Comparison of ENCODE assay signal across 16 cellular contexts in genomic region chr5:143030349-143030748, GRCh38.
DNase-seq lines count a peak whose midpoint lies in the region; ATAC-seq and FAIRE-seq lines count a peak whose summit lies in the region.
"Had no signal": no experiment of that assay in that cellular context is flagged by ENCODE, and none has a peak within 500 bp of the region (broad histone marks: within the 10 kb centered on the region; RNA-seq: fewer than 3 reads in every experiment).

No MANE protein-coding gene starts in this region.

- no peaks in the 10 kb centered on the region for H3K9me3 Mint-ChIP-seq in activated CD4-positive, alpha-beta memory T cell treated with anti-CD3 and anti-CD28 coated beads for 36 hours
- H3K9me3 Mint-ChIP-seq in activated CD4-positive, alpha-beta memory T cell treated with anti-CD3 and anti-CD28 coated beads, Interleukin-2, amount 10 ng/mL, durations not matched to agents 7 days and 5 days, result no peaks in the 10 kb centered on the region
- H3K9me3 Mint-ChIP-seq in activated CD4-positive, alpha-beta T cell treated with anti-CD3 and anti-CD28 coated beads, Interleukin-2, amount 10 ng/mL, durations not matched to agents 24 days and 14 days, result no peaks in the 10 kb centered on the region
- H3K9me3 Mint-ChIP-seq in naive thymus-derived CD4-positive, alpha-beta T cell, result no peaks in the 10 kb centered on the region

- peak; percentile 64 for FAIRE-seq in GM19239 (lab: Jason Lieb, UNC)

- no peaks in the 10 kb centered on the region for H3K27me3 Mint-ChIP-seq in activated CD4-positive, alpha-beta memory T cell treated with anti-CD3 and anti-CD28 coated beads for 36 hours
- peaks cover 16% of the 10 kb centered on the region for H3K27me3 Mint-ChIP-seq in activated CD4-positive, alpha-beta memory T cell treated with anti-CD3 and anti-CD28 coated beads, Interleukin-2, amount 10 ng/mL, durations not matched to agents 7 days and 5 days
- H3K27me3 Mint-ChIP-seq in activated CD4-positive, alpha-beta T cell treated with anti-CD3 and anti-CD28 coated beads, Interleukin-2, amount 10 ng/mL, durations not matched to agents 24 days and 14 days, result no peaks in the 10 kb centered on the region
- H3K27me3 Mint-ChIP-seq in naive thymus-derived CD4-positive, alpha-beta T cell, result no peaks in the 10 kb centered on the region

- H3K4me1 ChIP-seq in naive thymus-derived CD4-positive, alpha-beta T cell (ENCODE audit: control insufficient read depth in 2 of 2, insufficient read depth in 2 of 2, low read length in 2 of 2), result peaks cover 17 to 24% of the 10 kb centered on the region in 2 donors

- DNase-seq in activated CD4-positive, alpha-beta memory T cell treated with anti-CD3 and anti-CD28 coated beads for 36 hours, result peak; percentile 38
- DNase-seq in activated CD4-positive, alpha-beta memory T cell treated with anti-CD3 and anti-CD28 coated beads, Interleukin-2, amount 10 ng/mL, durations not matched to agents 7 days and 5 days, result no peak
- DNase-seq in GM19239 (ENCODE audit: insufficient read length, low spot score) (no peak), NCI-H2081 treated with DMSO at 0.1 percent for 48 hours (lab: John Stamatoyannopoulos, UW) (no peak)
- no peak for DNase-seq in activated CD4-positive, alpha-beta T cell treated with anti-CD3 and anti-CD28 coated beads, Interleukin-2, amount 10 ng/mL, durations not matched to agents 24 days and 14 days
- DNase-seq in naive thymus-derived CD4-positive, alpha-beta T cell, result peak in 6 of 9 donors; percentile 11 to 44 (median 31)
- DNase-seq: brain microvascular endothelial cell, gastrocnemius medialis, NCI-H2029 treated with DMSO at 0.1 percent for 48 hours, NCI-H526 treated with DMSO at 0.1 percent for 48 hours, ovary, T-helper 9 cell had no signal

- H3K27ac ChIP-seq in naive thymus-derived CD4-positive, alpha-beta T cell (ENCODE audit: low read depth, low read length), result no peak overlapping the region
- H3K27ac ChIP-seq: brain microvascular endothelial cell, gastrocnemius medialis, ovary had no signal

- H3K36me3 ChIP-seq in naive thymus-derived CD4-positive, alpha-beta T cell (ENCODE audit: control insufficient read depth in 2 of 3, insufficient read depth in 3 of 3, low read length in 3 of 3), result no peaks in the 10 kb centered on the region
- H3K36me3 ChIP-seq: brain microvascular endothelial cell, gastrocnemius medialis, ovary had no signal

- POLR2A ChIA-PET in activated CD4-positive, alpha-beta memory T cell treated with anti-CD3 and anti-CD28 coated beads for 36 hours (lab: Charles Lee), result no interaction called here
- POLR2A ChIA-PET in activated CD4-positive, alpha-beta memory T cell treated with anti-CD3 and anti-CD28 coated beads, Interleukin-2, amount 10 ng/mL, durations not matched to agents 7 days and 5 days (lab: Charles Lee), result no interaction called here
- POLR2A ChIA-PET in naive thymus-derived CD4-positive, alpha-beta T cell (lab: Charles Lee), result interaction anchor here (0.6 kb wide), 1 partner anchor 256 kb away, joined by 5 read pairs; no protein-coding TSS in a partner anchor

- no peaks in the 10 kb centered on the region for H3K27me3 ChIP-seq in naive thymus-derived CD4-positive, alpha-beta T cell (ENCODE audit: control insufficient read depth in 2 of 2, insufficient read depth in 2 of 2, low read length in 2 of 2)
- H3K27me3 ChIP-seq: brain microvascular endothelial cell, gastrocnemius medialis, ovary had no signal

- H3K36me3 Mint-ChIP-seq in activated CD4-positive, alpha-beta memory T cell treated with anti-CD3 and anti-CD28 coated beads for 36 hours, result no peaks in the 10 kb centered on the region
- H3K36me3 Mint-ChIP-seq in activated CD4-positive, alpha-beta memory T cell treated with anti-CD3 and anti-CD28 coated beads, Interleukin-2, amount 10 ng/mL, durations not matched to agents 7 days and 5 days (ENCODE audit: low read depth), result peaks cover 13% of the 10 kb centered on the region
- peaks cover 7% of the 10 kb centered on the region for H3K36me3 Mint-ChIP-seq in activated CD4-positive, alpha-beta T cell treated with anti-CD3 and anti-CD28 coated beads, Interleukin-2, amount 10 ng/mL, durations not matched to agents 24 days and 14 days (ENCODE audit: low read depth)
- H3K36me3 Mint-ChIP-seq in naive thymus-derived CD4-positive, alpha-beta T cell, result peaks cover 0 to 29% (median 22%) of the 10 kb centered on the region in 5 donors

- H3K9me3 ChIP-seq in naive thymus-derived CD4-positive, alpha-beta T cell (ENCODE audit: control insufficient read depth in 2 of 3, low read length in 3 of 3), result no peaks in the 10 kb centered on the region
- H3K9me3 ChIP-seq: gastrocnemius medialis, ovary had no signal

- intact Hi-C loops in activated CD4-positive, alpha-beta memory T cell treated with anti-CD3 and anti-CD28 coated beads for 36 hours (cut with micrococcal nuclease), result loop anchor here (1.0 to 5.0 kb wide), 3 partner anchors 10 to 152 kb away; no protein-coding TSS in a partner anchor
- intact Hi-C loops in activated CD4-positive, alpha-beta T cell treated with anti-CD3 and anti-CD28 coated beads, Interleukin-2, amount 10 ng/mL, durations not matched to agents 24 days and 14 days (cut with micrococcal nuclease), result no loop called here
- intact Hi-C loops in naive thymus-derived CD4-positive, alpha-beta T cell (cut with micrococcal nuclease), result loop anchor here in 1 of 2 donors (1.0 kb wide), 2 partner anchors 374 to 795 kb away; no protein-coding TSS in a partner anchor

- CTCF ChIA-PET in activated CD4-positive, alpha-beta memory T cell treated with anti-CD3 and anti-CD28 coated beads for 36 hours (lab: Charles Lee), result interaction anchor here (0.6 to 1.1 kb wide), 2 partner anchors 22 to 374 kb away, joined by 3 read pairs; partner anchors contain the start of gene NR3C1
- CTCF ChIA-PET in activated CD4-positive, alpha-beta memory T cell treated with anti-CD3 and anti-CD28 coated beads, Interleukin-2, amount 10 ng/mL, durations not matched to agents 7 days and 5 days (lab: Charles Lee), result interaction anchor here (0.8 kb wide), 1 partner anchor 791 kb away, joined by 3 read pairs; no protein-coding TSS in a partner anchor
- CTCF ChIA-PET in naive thymus-derived CD4-positive, alpha-beta T cell (lab: Charles Lee), result interaction anchor here (1.0 kb wide), 1 partner anchor 28 kb away, joined by 5 read pairs; no protein-coding TSS in a partner anchor

- peak overlapping the region; percentile 2 for H3K4me3 ChIP-seq in naive thymus-derived CD4-positive, alpha-beta T cell (ENCODE audit: low read length)
- H3K4me3 ChIP-seq: gastrocnemius medialis, ovary, smooth muscle cell had no signal

- ATAC-seq in naive thymus-derived CD4-positive, alpha-beta T cell, result peak; percentile 67
- ATAC-seq in HG02759 (IDR thresholded peaks at IDR 0.05; ENCODE audit: unreplicated experiment) (no peak), GM19467 (IDR thresholded peaks at IDR 0.05; ENCODE audit: unreplicated experiment) (no peak)
- ATAC-seq: gastrocnemius medialis, HCT116 had no signal

- peaks cover 42% of the 10 kb centered on the region for H3K4me1 Mint-ChIP-seq in activated CD4-positive, alpha-beta memory T cell treated with anti-CD3 and anti-CD28 coated beads for 36 hours (ENCODE audit: low read depth)
- peaks cover 22% of the 10 kb centered on the region for H3K4me1 Mint-ChIP-seq in activated CD4-positive, alpha-beta memory T cell treated with anti-CD3 and anti-CD28 coated beads, Interleukin-2, amount 10 ng/mL, durations not matched to agents 7 days and 5 days
- peaks cover 38% of the 10 kb centered on the region for H3K4me1 Mint-ChIP-seq in activated CD4-positive, alpha-beta T cell treated with anti-CD3 and anti-CD28 coated beads, Interleukin-2, amount 10 ng/mL, durations not matched to agents 24 days and 14 days
- peaks cover 25 to 44% (median 32%) of the 10 kb centered on the region in 7 donors for H3K4me1 Mint-ChIP-seq in naive thymus-derived CD4-positive, alpha-beta T cell

- peak overlapping the region; percentile 9 for H3K27ac Mint-ChIP-seq in activated CD4-positive, alpha-beta memory T cell treated with anti-CD3 and anti-CD28 coated beads for 36 hours
- H3K27ac Mint-ChIP-seq in activated CD4-positive, alpha-beta memory T cell treated with anti-CD3 and anti-CD28 coated beads, Interleukin-2, amount 10 ng/mL, durations not matched to agents 7 days and 5 days, result no peak overlapping the region
- H3K27ac Mint-ChIP-seq in activated CD4-positive, alpha-beta T cell treated with anti-CD3 and anti-CD28 coated beads, Interleukin-2, amount 10 ng/mL, durations not matched to agents 24 days and 14 days, result peak overlapping the region; percentile 34
- peak overlapping the region in 3 of 9 donors; percentile 21 to 54 (median 32) for H3K27ac Mint-ChIP-seq in naive thymus-derived CD4-positive, alpha-beta T cell

- H3K4me3 Mint-ChIP-seq in activated CD4-positive, alpha-beta memory T cell treated with anti-CD3 and anti-CD28 coated beads for 36 hours, result no peak overlapping the region
- H3K4me3 Mint-ChIP-seq in activated CD4-positive, alpha-beta memory T cell treated with anti-CD3 and anti-CD28 coated beads, Interleukin-2, amount 10 ng/mL, durations not matched to agents 7 days and 5 days, result no peak overlapping the region
- H3K4me3 Mint-ChIP-seq in activated CD4-positive, alpha-beta T cell treated with anti-CD3 and anti-CD28 coated beads, Interleukin-2, amount 10 ng/mL, durations not matched to agents 24 days and 14 days, result peak overlapping the region; percentile 23
- H3K4me3 Mint-ChIP-seq in naive thymus-derived CD4-positive, alpha-beta T cell, result peak overlapping the region; percentile 8 to 74 (median 62)

Comparison
In these comparisons a context has a peak if more than half of its experiments do, and no peak if none do; other contexts are left out.
1. DNase-seq: peak in activated CD4-positive, alpha-beta memory T cell treated with anti-CD3 and anti-CD28 coated beads for 36 hours (single experiment) and naive thymus-derived CD4-positive, alpha-beta T cell (6 of 9); none in activated CD4-positive, alpha-beta memory T cell treated with anti-CD3 and anti-CD28 coated beads, Interleukin-2, amount 10 ng/mL, durations not matched to agents 7 days and 5 days (single experiment), GM19239 (single experiment), activated CD4-positive, alpha-beta T cell treated with anti-CD3 and anti-CD28 coated beads, Interleukin-2, amount 10 ng/mL, durations not matched to agents 24 days and 14 days (single experiment) and NCI-H2081 treated with DMSO at 0.1 percent for 48 hours (single experiment).
2. H3K4me3 Mint-ChIP-seq: peak in activated CD4-positive, alpha-beta T cell treated with anti-CD3 and anti-CD28 coated beads, Interleukin-2, amount 10 ng/mL, durations not matched to agents 24 days and 14 days (single experiment) and naive thymus-derived CD4-positive, alpha-beta T cell (10 of 10); none in activated CD4-positive, alpha-beta memory T cell treated with anti-CD3 and anti-CD28 coated beads for 36 hours (single experiment) and activated CD4-positive, alpha-beta memory T cell treated with anti-CD3 and anti-CD28 coated beads, Interleukin-2, amount 10 ng/mL, durations not matched to agents 7 days and 5 days (single experiment).